18 cellular contexts compared by ENCODE assay signal in genomic region chr18:74152270-74152669, GRCh38.
"Had no signal": no experiment of that assay in that cellular context is flagged by ENCODE, and none has a peak within 500 bp of the region (broad histone marks: within the 10 kb centered on the region; RNA-seq: fewer than 3 reads in every experiment).

No MANE protein-coding gene starts in this region.

- H3K27me3 Mint-ChIP-seq: naive B cell had no signal

- H3K4me3 ChIP-seq: breast epithelium, prostate gland, spleen, suprapubic skin had no signal

- H3K36me3 ChIP-seq: breast epithelium had no signal

- DNase-seq: activated CD4-positive, alpha-beta T cell treated with anti-CD3 and anti-CD28 coated beads for 4 hours; activated naive CD4-positive, alpha-beta T cell treated with Interleukin-2 at 50 U/mL for 16 hours; activated T-cell treated with anti-CD3 and anti-CD28 coated beads, Interleukin-2, amount 50 U/mL, for 48 hours; anterior cingulate cortex; dorsolateral prefrontal cortex; naive B cell; SIG-M5; spleen; stimulated activated CD4-positive, alpha-beta T cell treated with anti-CD3 and anti-CD28 coated beads, Interleukin-1b, Interleukin-23, amount 100 ng/mL, for 48 hours; stimulated activated naive CD4-positive, alpha-beta T cell; SW 1271; T-helper 9 cell had no signal

- H3K9me3 ChIP-seq: breast epithelium, prostate gland, spleen, suprapubic skin had no signal

- H3K9me3 Mint-ChIP-seq: naive B cell, type B pancreatic cell had no signal

- ATAC-seq: esophagus mucosa, sciatic nerve had no signal

- H3K4me3 Mint-ChIP-seq: type B pancreatic cell had no signal

- H3K27me3 ChIP-seq: breast epithelium, dorsolateral prefrontal cortex, spleen, suprapubic skin had no signal

- H3K27ac Mint-ChIP-seq: type B pancreatic cell had no signal

- H3K27ac ChIP-seq: breast epithelium, dorsolateral prefrontal cortex, prostate gland, spleen, suprapubic skin had no signal
